Comparison of ENCODE assay signal across 21 cellular contexts in the genomic region with DNA sequence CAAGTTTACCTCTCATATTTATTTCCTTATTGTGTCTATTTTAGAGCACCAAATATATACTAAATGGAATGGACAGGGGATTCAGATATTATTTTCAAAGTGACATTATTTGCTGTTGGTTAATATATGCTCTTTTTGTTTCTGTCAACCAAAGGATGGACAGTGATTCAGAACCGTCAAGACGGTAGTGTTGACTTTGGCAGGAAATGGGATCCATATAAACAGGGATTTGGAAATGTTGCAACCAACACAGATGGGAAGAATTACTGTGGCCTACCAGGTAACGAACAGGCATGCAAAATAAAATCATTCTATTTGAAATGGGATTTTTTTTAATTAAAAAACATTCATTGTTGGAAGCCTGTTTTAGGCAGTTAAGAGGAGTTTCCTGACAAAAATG. TPM values are rescaled to one million over a fixed set of nuclear protein-coding genes. Genes with fewer than 3 reads are reported as not detected.
DNase-seq lines count a peak whose midpoint lies in the region; ATAC-seq, FAIRE-seq and TF ChIP-seq lines count a peak whose summit lies in the region.
"Had no signal": no experiment of that assay in that cellular context is flagged by ENCODE, and none has a peak within 500 bp of the region (broad histone marks: within the 10 kb centered on the region; RNA-seq: fewer than 3 reads in every experiment).

No MANE protein-coding gene starts in this region.

- H3K36me3 ChIP-seq in PC-3 (ENCODE audit: low read depth, low read length) (no peaks in the 10 kb centered on the region), left ventricle myocardium inferior (no peaks in the 10 kb centered on the region)
- H3K36me3 ChIP-seq: HAP-1 had no signal

- no peaks in the 10 kb centered on the region for H3K9me2 ChIP-seq in PC-3 (replicated peaks; ENCODE audit: low read length)

- no peaks in the 10 kb centered on the region for H4K20me1 ChIP-seq in PC-3 (ENCODE audit: low read length)

- H3K27me3 ChIP-seq in PC-3 (ENCODE audit: low read length) (no peaks in the 10 kb centered on the region), left ventricle myocardium inferior (ENCODE audit: low read depth) (no peaks in the 10 kb centered on the region)

- WGBS in A549 (ENCODE audit: missing lambda C conversion rate), result 12% methylated on average over 3 of the region's 3 CpGs

- H3K4me1 ChIP-seq in A549 (peaks cover 44% of the 10 kb centered on the region), PC-3 (ENCODE audit: insufficient read depth, low read length) (peaks cover 54% of the 10 kb centered on the region), left ventricle myocardium inferior (no peaks in the 10 kb centered on the region)
- H3K4me1 ChIP-seq: HAP-1 had no signal

- no peak for TF ChIP-seq RAD21 in A549 (conservative IDR thresholded peaks at IDR 0.05 in 1 of 2, IDR thresholded peaks at IDR 0.05 in 1 of 2)

- no peak for TF ChIP-seq POLR2A in A549 (IDR thresholded peaks at IDR 0.05; ENCODE audit: low read length)

- no peak for FAIRE-seq in A549 (lab: Jason Lieb, UNC)
- FAIRE-seq: GM12878 had no signal

- DNase-seq in A549 (ENCODE audit: low read depth in 1 of 2, low spot score in 1 of 2) (peak in 1 of 2 experiments; percentile 38), PC-3 (peak; percentile 80), fibroblast of mammary gland (ENCODE audit: low read depth) (peak; percentile 61), DMS153 treated with DMSO at 0.1 percent for 48 hours (lab: John Stamatoyannopoulos, UW; ENCODE audit: unreplicated experiment) (no peak), cardiac septum (ENCODE audit: low spot score) (no peak), left ventricle myocardium inferior (no peak)
- DNase-seq: CD4-positive, alpha-beta T cell; DMS53; EL; NCI-H1105 treated with DMSO at 0.1 percent for 48 hours; NCI-H1694 treated with DMSO at 0.1 percent for 48 hours; NCI-H748 treated with DMSO at 0.1 percent for 48 hours; OCI-M1; SIG-M5 had no signal

- no peaks in the 10 kb centered on the region for H3F3A ChIP-seq in PC-3 (ENCODE audit: low read length, unreplicated experiment)

- peak overlapping the region; percentile 37 to 50; a peak in 4 of 6 replicates for H3K27ac ChIP-seq in A549
- peak overlapping the region; percentile 47 for H3K27ac ChIP-seq in PC-3 (ENCODE audit: low read length)
- no peak overlapping the region for H3K27ac ChIP-seq in left ventricle myocardium inferior (replicated peaks)

- peak overlapping the region; percentile 63 for H3K4me2 ChIP-seq in A549
- peak overlapping the region; percentile 49; the same call in 1 of the 2 replicates for H3K4me2 ChIP-seq in PC-3 (ENCODE audit: low read length)

- TF ChIP-seq EP300 in A549 (IDR thresholded peaks at IDR 0.05), result no peak

- no peak overlapping the region for H3K4me3 ChIP-seq in A549
- no peak overlapping the region for H3K4me3 ChIP-seq in PC-3 (ENCODE audit: low read length)
- H3K4me3 ChIP-seq in fibroblast of mammary gland (ENCODE audit: control insufficient read depth, low read depth, low read length), result no peak overlapping the region
- H3K4me3 ChIP-seq in left ventricle myocardium inferior, result no peak overlapping the region
- H3K4me3 ChIP-seq: GM12878, HAP-1 had no signal

- CTCF ChIA-PET in A549 (lab: Yijun Ruan, JAX), result interaction anchor here (0.7 to 2.1 kb wide), 3 partner anchors 9 to 49 kb away, joined by 3 to 14 read pairs (median 8); partner anchors contain the start of gene PLRG1
- CTCF ChIA-PET in PC-3 (lab: Charles Lee), result no interaction called here

- BruUV-seq in PC-3 (replicated peaks; lab: Mats Ljungman, UMichigan), result no TSS peak

- H3K9ac ChIP-seq in PC-3 (ENCODE audit: low read length), result no peak overlapping the region

- POLR2A ChIA-PET in A549 (lab: Yijun Ruan, JAX) (no interaction called here), PC-3 (lab: Charles Lee; ENCODE audit: unreplicated experiment) (no interaction called here)

- H3K9me3 ChIP-seq in A549 (no peaks in the 10 kb centered on the region), PC-3 (ENCODE audit: low read length) (no peaks in the 10 kb centered on the region), left ventricle myocardium inferior (replicated peaks) (no peaks in the 10 kb centered on the region)
- H3K9me3 ChIP-seq: HAP-1 had no signal

- ATAC-seq in A549 (peak; percentile 35 to 54; a peak in 1 of 6 replicates), PC-3 (peak; percentile 68)
- ATAC-seq: GM12878, SK-N-SH treated with all-trans-retinoic acid at 6 μM for 48 hours had no signal

- H2AFZ ChIP-seq in PC-3 (ENCODE audit: low read length), result no peak overlapping the region

- H3K79me2 ChIP-seq in PC-3 (ENCODE audit: low read length), result no peaks in the 10 kb centered on the region

- TF ChIP-seq CTCF in A549 (IDR thresholded peaks at IDR 0.05), result no peak
- TF ChIP-seq CTCF in PC-3 (conservative IDR thresholded peaks at IDR 0.05; ENCODE audit: low read depth, low read length), result no peak
- TF ChIP-seq CTCF in fibroblast of mammary gland (conservative IDR thresholded peaks at IDR 0.05; ENCODE audit: control insufficient read depth, insufficient read depth, low read depth, low read length), result no peak
- no peak for TF ChIP-seq CTCF in left ventricle myocardium inferior (IDR thresholded peaks at IDR 0.05; ENCODE audit: borderline replicate concordance)

- intact Hi-C loops in PC-3 (cut with micrococcal nuclease), result no loop called here
- intact Hi-C loops in cardiac septum (cut with DNase I), result no loop called here
- intact Hi-C loops in left ventricle myocardium inferior (cut with micrococcal nuclease), result no loop called here

TF ChIP-seq in A549, 52 proteins besides CTCF, POLR2A, EP300 and RAD21:
- TF ChIP-seq FOXS1 (CRISPR knock-in tag; IDR thresholded peaks at IDR 0.05), result peak; percentile 58; the same call in 1 of the 2 replicates
- TF ChIP-seq CEBPB (IDR thresholded peaks at IDR 0.05), result peak; percentile 76 to 82
- peak; percentile 45; the same call in 1 of the 2 replicates for TF ChIP-seq GATA3 (IDR thresholded peaks at IDR 0.05; ENCODE audit: borderline replicate concordance)
- TF ChIP-seq FOSL2 (IDR thresholded peaks at IDR 0.05), result no peak
- TF ChIP-seq FOSL2 (CRISPR knock-in tag; IDR thresholded peaks at IDR 0.05), result peak; percentile 36; the same call in 1 of the 2 replicates
- TF ChIP-seq JUNB (IDR thresholded peaks at IDR 0.05), result peak; percentile 27; the same call in 1 of the 2 replicates
- no peak for TF ChIP-seq BHLHE40 (IDR thresholded peaks at IDR 0.05; ENCODE audit: low read depth, low read length)
- TF ChIP-seq MAZ (IDR thresholded peaks at IDR 0.05; ENCODE audit: borderline replicate concordance, low read depth, low read length), result no peak
- TF ChIP-seq KDM1A (IDR thresholded peaks at IDR 0.05; ENCODE audit: low read depth), result no peak

RNA-seq across cellular contexts. Expression of gene FGB, which starts 6.2 kb away (rescaled TPM):
- 169 and 198 TPM in 2 replicates for polyA plus RNA-seq in A549 (2011; rRNA removed)
- 16.9 and 23.8 TPM in 2 replicates for polyA plus RNA-seq in A549 (2012; cell fraction: cytosol; rRNA removed)
- 16.8 and 20.0 TPM in 2 replicates for polyA plus RNA-seq in A549 (2012; cell fraction: nucleus; rRNA removed)
- 7.6 to 13.8 TPM (median 7.8 TPM) in 3 replicates for polyA plus RNA-seq in A549 (2017; fragmentation: RNase III; extraction: RNeasy Plus Mini Kit Qiagen cat#74134 plus additional on column Dnase treatment)
- polyA minus RNA-seq in A549 (2011; rRNA and poly(A)+ RNA removed), result 60.1 and 77.9 TPM in 2 replicates
- total RNA-seq in PC-3 (2014; rRNA removed), result 0.36 and 1.0 TPM in 2 replicates
- not detected for total RNA-seq in cardiac septum
- not detected for total RNA-seq in left ventricle myocardium inferior
- total RNA-seq: A172; CD4-positive, alpha-beta T cell; RPMI7951 had no signal
- polyA plus RNA-seq: BJ had no signal

RNA-seq across cellular contexts. Expression of gene PLRG1, which starts 18.8 kb away (rescaled TPM):
- polyA plus RNA-seq in A549 (2011; rRNA removed) (120 and 123 TPM in 2 replicates), A549 (2017; fragmentation: RNase III; extraction: RNeasy Plus Mini Kit Qiagen cat#74134 plus additional on column Dnase treatment) (50.4 to 52.0 TPM (median 50.4 TPM) in 3 replicates)
- 44.9 and 55.6 TPM in 2 replicates for polyA plus RNA-seq in A549 (2012; cell fraction: cytosol; rRNA removed)
- polyA plus RNA-seq in A549 (2012; cell fraction: nucleus; rRNA removed), result 33.0 and 41.6 TPM in 2 replicates
- polyA minus RNA-seq in A549 (2011; rRNA and poly(A)+ RNA removed), result 78.3 and 96.3 TPM in 2 replicates
- total RNA-seq in PC-3 (2014; rRNA removed) (41.7 and 51.7 TPM in 2 replicates), cardiac septum (31.8 TPM), left ventricle myocardium inferior (37.8 TPM)

RNA-seq across cellular contexts. Expression of gene FGA, which starts 21.5 kb away (rescaled TPM):
- polyA plus RNA-seq in A549 (2011; rRNA removed) (130 and 166 TPM in 2 replicates), A549 (2017; fragmentation: RNase III; extraction: RNeasy Plus Mini Kit Qiagen cat#74134 plus additional on column Dnase treatment) (6.6 to 10.2 TPM (median 9.0 TPM) in 3 replicates)
- 12.8 and 13.4 TPM in 2 replicates for polyA plus RNA-seq in A549 (2012; cell fraction: cytosol; rRNA removed)
- 9.1 and 12.6 TPM in 2 replicates for polyA plus RNA-seq in A549 (2012; cell fraction: nucleus; rRNA removed)
- polyA minus RNA-seq in A549 (2011; rRNA and poly(A)+ RNA removed), result 40.9 and 57.5 TPM in 2 replicates
- total RNA-seq in PC-3 (2014; rRNA removed) (not detected in 2 replicates), cardiac septum (not detected), left ventricle myocardium inferior (not detected)
- total RNA-seq: A172; CD4-positive, alpha-beta T cell; NCI-H460; RPMI7951 had no signal
- polyA plus RNA-seq: BJ, GM12878 had no signal

RNA-seq across cellular contexts. Expression of gene FGG, which starts 43.4 kb away (rescaled TPM):
- polyA plus RNA-seq in A549 (2011; rRNA removed) (132 and 157 TPM in 2 replicates), A549 (2017; fragmentation: RNase III; extraction: RNeasy Plus Mini Kit Qiagen cat#74134 plus additional on column Dnase treatment) (3.2 to 4.8 TPM (median 4.3 TPM) in 3 replicates)
- polyA plus RNA-seq in A549 (2012; cell fraction: cytosol; rRNA removed), result 10.0 and 12.1 TPM in 2 replicates
- 4.1 and 4.3 TPM in 2 replicates for polyA plus RNA-seq in A549 (2012; cell fraction: nucleus; rRNA removed)
- 29.8 and 45.3 TPM in 2 replicates for polyA minus RNA-seq in A549 (2011; rRNA and poly(A)+ RNA removed)
- total RNA-seq in PC-3 (2014; rRNA removed) (not detected in 2 replicates), cardiac septum (not detected), left ventricle myocardium inferior (not detected)
- total RNA-seq: A172; CD4-positive, alpha-beta T cell; RPMI7951 had no signal
- polyA plus RNA-seq: BJ, GM12878 had no signal

Comparison
In these comparisons a context has a peak if more than half of its experiments do, and no peak if none do; other contexts are left out.
1. DNase-seq: peak in PC-3 (single experiment) and fibroblast of mammary gland (single experiment); none in DMS153 treated with DMSO at 0.1 percent for 48 hours (single experiment), cardiac septum (single experiment) and left ventricle myocardium inferior (single experiment).